24 cellular contexts compared by ENCODE assay signal in genomic region chr9:111873901-111874300, GRCh38. TPM values are rescaled to one million over a fixed set of nuclear protein-coding genes. Genes with fewer than 3 reads are reported as not detected.
A peak's percentile ranks its signal among the peaks of the same experiment; 100 is the strongest.
DNase-seq lines count a peak whose midpoint lies in the region; ATAC-seq, FAIRE-seq and TF ChIP-seq lines count a peak whose summit lies in the region.
"Had no signal": no experiment of that assay in that cellular context is flagged by ENCODE, and none has a peak within 500 bp of the region (broad histone marks: within the 10 kb centered on the region; RNA-seq: fewer than 3 reads in every experiment).

No MANE protein-coding gene starts in this region.

- no peak overlapping the region for H3K27ac ChIP-seq in GM23338 (ENCODE audit: low read depth)
- peak overlapping the region; percentile 59 for H3K27ac ChIP-seq in RWPE2 (ENCODE audit: poor library complexity, severe bottlenecking)
- peak overlapping the region; percentile 72 to 78 for H3K27ac ChIP-seq in esophagus (ENCODE audit: low read depth in 2 of 2, low read length in 1 of 2)
- peak overlapping the region; percentile 64 for H3K27ac ChIP-seq in keratinocyte (ENCODE audit: control insufficient read depth, insufficient read depth, low read length)
- H3K27ac ChIP-seq: BLaER1 had no signal

- H3K27me3 ChIP-seq in GM23338 (ENCODE audit: insufficient read depth) (no peaks in the 10 kb centered on the region), RWPE2 (ENCODE audit: insufficient read depth, poor library complexity, severe bottlenecking) (no peaks in the 10 kb centered on the region), esophagus (ENCODE audit: control insufficient read depth in 1 of 2, insufficient read depth in 2 of 2, low read length in 2 of 2) (no peaks in the 10 kb centered on the region), keratinocyte (ENCODE audit: control insufficient read depth, extremely low read depth, insufficient read depth, low read length) (no peaks in the 10 kb centered on the region)
- H3K27me3 ChIP-seq: BLaER1 had no signal

- ATAC-seq in GM23338 (no peak), RWPE2 (ENCODE audit: low read depth) (no peak)
- ATAC-seq: GM12878, HCT116, PC-3, SK-N-SH treated with all-trans-retinoic acid at 6 μM for 48 hours had no signal

- H3K4me1 ChIP-seq in GM23338 (ENCODE audit: insufficient read depth) (peaks cover 22% of the 10 kb centered on the region), RWPE2 (ENCODE audit: insufficient read depth, poor library complexity, severe bottlenecking) (peaks cover 24% of the 10 kb centered on the region), esophagus (ENCODE audit: control insufficient read depth in 2 of 2, insufficient read depth in 2 of 2, low read length in 1 of 2) (no peaks in the 10 kb centered on the region), keratinocyte (ENCODE audit: control insufficient read depth, extremely low read depth, insufficient read depth, low read length) (peaks cover 34% of the 10 kb centered on the region)

- CTCF ChIA-PET in activated CD4-positive, alpha-beta memory T cell treated with anti-CD3 and anti-CD28 coated beads, Interleukin-2, amount 10 ng/mL, durations not matched to agents 7 days and 5 days (lab: Charles Lee) = no interaction called here

- no peak overlapping the region for H3K4me3 ChIP-seq in GM23338
- H3K4me3 ChIP-seq in RWPE2 (ENCODE audit: severe bottlenecking) = no peak overlapping the region
- no peak overlapping the region for H3K4me3 ChIP-seq in esophagus (ENCODE audit: low read depth in 1 of 2, low read length in 2 of 2)
- no peak overlapping the region for H3K4me3 ChIP-seq in keratinocyte (ENCODE audit: control insufficient read depth in 2 of 3, extremely low read depth in 1 of 3, insufficient read depth in 2 of 3, low read depth in 1 of 3, low read length in 3 of 3)
- H3K4me3 ChIP-seq: BLaER1, GM12878 had no signal

- no peak for TF ChIP-seq CTCF in GM23338 (conservative IDR thresholded peaks at IDR 0.05; ENCODE audit: low read depth in 2 of 2)
- TF ChIP-seq CTCF in RWPE2 (IDR thresholded peaks at IDR 0.05; ENCODE audit: poor library complexity, severe bottlenecking) = no peak
- TF ChIP-seq CTCF in keratinocyte (optimal IDR thresholded peaks at IDR 0.05 in 1 of 3, IDR thresholded peaks at IDR 0.05 in 1 of 3, conservative IDR thresholded peaks at IDR 0.05 in 1 of 3; ENCODE audit: extremely low read depth in 1 of 3, insufficient read depth in 2 of 3, low read length in 3 of 3) = no peak

- no peaks in the 10 kb centered on the region for H3K9me1 ChIP-seq in keratinocyte (ENCODE audit: control insufficient read depth, extremely low read depth, insufficient read depth, low read length)

- H3K36me3 Mint-ChIP-seq in GM23338 (ENCODE audit: low read depth) = no peaks in the 10 kb centered on the region
- no peaks in the 10 kb centered on the region for H3K36me3 Mint-ChIP-seq in activated CD4-positive, alpha-beta memory T cell treated with anti-CD3 and anti-CD28 coated beads, Interleukin-2, amount 10 ng/mL, durations not matched to agents 7 days and 5 days (ENCODE audit: low read depth)

- H2AFZ ChIP-seq in GM23338 = 0 out of 2 replicates have a peak overlapping the region, but pooled peaks have one; percentile 56
- no peak overlapping the region for H2AFZ ChIP-seq in keratinocyte (ENCODE audit: control insufficient read depth, low read length)

- H3K9me3 ChIP-seq in RWPE2 (ENCODE audit: severe bottlenecking) (no peaks in the 10 kb centered on the region), esophagus (ENCODE audit: control insufficient read depth in 2 of 2, insufficient read depth in 1 of 2, low read depth in 1 of 2, low read length in 1 of 2) (no peaks in the 10 kb centered on the region), keratinocyte (ENCODE audit: control insufficient read depth, low read depth, low read length) (no peaks in the 10 kb centered on the region)
- H3K9me3 ChIP-seq: BLaER1 had no signal

- no peak overlapping the region for H3K27ac Mint-ChIP-seq in GM23338
- H3K27ac Mint-ChIP-seq in activated CD4-positive, alpha-beta memory T cell treated with anti-CD3 and anti-CD28 coated beads, Interleukin-2, amount 10 ng/mL, durations not matched to agents 7 days and 5 days = no peak overlapping the region
- H3K27ac Mint-ChIP-seq: CD4-positive, alpha-beta T cell had no signal

- H4K20me1 ChIP-seq in GM23338 (replicated peaks; ENCODE audit: insufficient read depth) (no peaks in the 10 kb centered on the region), keratinocyte (ENCODE audit: control insufficient read depth, extremely low read depth, insufficient read depth, low read length) (no peaks in the 10 kb centered on the region)
- H4K20me1 ChIP-seq: BLaER1 had no signal

- H3K27me3 Mint-ChIP-seq in GM23338 (ENCODE audit: insufficient read depth, low read depth, poor library complexity) = peaks cover 5% of the 10 kb centered on the region
- H3K27me3 Mint-ChIP-seq in activated CD4-positive, alpha-beta memory T cell treated with anti-CD3 and anti-CD28 coated beads, Interleukin-2, amount 10 ng/mL, durations not matched to agents 7 days and 5 days = peaks cover 14% of the 10 kb centered on the region
- H3K27me3 Mint-ChIP-seq: CD4-positive, alpha-beta T cell; IgD-negative memory B cell had no signal

- H3K36me3 ChIP-seq in GM23338 (ENCODE audit: insufficient read depth) (no peaks in the 10 kb centered on the region), RWPE2 (ENCODE audit: low read depth) (no peaks in the 10 kb centered on the region), esophagus (ENCODE audit: control insufficient read depth in 2 of 2, insufficient read depth in 2 of 2, low read length in 1 of 2) (no peaks in the 10 kb centered on the region), keratinocyte (ENCODE audit: control insufficient read depth in 2 of 2, extremely low read depth in 1 of 2, insufficient read depth in 2 of 2, low read length in 2 of 2) (no peaks in the 10 kb centered on the region)
- H3K36me3 ChIP-seq: BLaER1 had no signal

- H3K4me2 ChIP-seq in GM23338 = no peak overlapping the region
- H3K4me2 ChIP-seq in keratinocyte (ENCODE audit: control insufficient read depth, extremely low read depth, insufficient read depth, low read depth, low read length) = no peak overlapping the region
- H3K4me2 ChIP-seq: BLaER1 had no signal

- POLR2A ChIA-PET in activated CD4-positive, alpha-beta memory T cell treated with anti-CD3 and anti-CD28 coated beads, Interleukin-2, amount 10 ng/mL, durations not matched to agents 7 days and 5 days (lab: Charles Lee) = no interaction called here

- no peaks in the 10 kb centered on the region for H3F3A ChIP-seq in GM23338 (replicated peaks; ENCODE audit: low read depth)

- dilution Hi-C loops in keratinocyte (cut with MboI; ENCODE audit: extremely low pct_ligation_motif_present, low sequenced_read_pairs) = no loop called here

- H3K9me3 Mint-ChIP-seq in GM23338 = no peaks in the 10 kb centered on the region
- H3K9me3 Mint-ChIP-seq in activated CD4-positive, alpha-beta memory T cell treated with anti-CD3 and anti-CD28 coated beads, Interleukin-2, amount 10 ng/mL, durations not matched to agents 7 days and 5 days = no peaks in the 10 kb centered on the region
- H3K9me3 Mint-ChIP-seq: CD4-positive, alpha-beta T cell; IgD-negative memory B cell had no signal

- H3K4me3 Mint-ChIP-seq in GM23338 = no peak overlapping the region
- H3K4me3 Mint-ChIP-seq in activated CD4-positive, alpha-beta memory T cell treated with anti-CD3 and anti-CD28 coated beads, Interleukin-2, amount 10 ng/mL, durations not matched to agents 7 days and 5 days = no peak overlapping the region
- H3K4me3 Mint-ChIP-seq: CD4-positive, alpha-beta T cell; IgD-negative memory B cell had no signal

- peaks cover 26% of the 10 kb centered on the region for H3K4me1 Mint-ChIP-seq in GM23338
- peaks cover 7% of the 10 kb centered on the region for H3K4me1 Mint-ChIP-seq in activated CD4-positive, alpha-beta memory T cell treated with anti-CD3 and anti-CD28 coated beads, Interleukin-2, amount 10 ng/mL, durations not matched to agents 7 days and 5 days

- WGBS in esophagus, 2 donors = 60 to 61% methylated on average over 6 of the region's 6 CpGs

- no peak for FAIRE-seq in keratinocyte (lab: Jason Lieb, UNC)
- FAIRE-seq: GM12878 had no signal

- DNase-seq in GM23338 (ENCODE audit: low spot score) = no peak
- no peak for DNase-seq in RWPE2 (ENCODE audit: low spot score)
- no peak for DNase-seq in keratinocyte (ENCODE audit: low read depth, low spot score)
- no peak for DNase-seq in stimulated activated naive CD4-positive, alpha-beta T cell treated with Interleukin-2 at 50 U/mL for 16 hours (lab: John Stamatoyannopoulos, UW)
- no peak for DNase-seq in mucosa of gallbladder (ENCODE audit: low spot score)
- no peak for DNase-seq in activated CD4-positive, alpha-beta memory T cell treated with anti-CD3 and anti-CD28 coated beads, Interleukin-2, amount 10 ng/mL, durations not matched to agents 7 days and 5 days
- DNase-seq: CD4-positive, alpha-beta T cell; COR-L47; DMS79 treated with DMSO at 0.1 percent for 48 hours; GOT3; Karpas-422; NCI-H1694; NCI-H2081 treated with DMSO at 0.1 percent for 48 hours; NCI-H2171 treated with DMSO at 0.1 percent for 48 hours; NCI-H524 treated with DMSO at 0.1 percent for 48 hours; PC-3; RPMI8226; SIG-M5 had no signal

- no peaks in the 10 kb centered on the region for H3K79me2 ChIP-seq in GM23338 (replicated peaks; ENCODE audit: insufficient read depth)
- H3K79me2 ChIP-seq in keratinocyte (ENCODE audit: control insufficient read depth, insufficient read depth, low read length) = no peaks in the 10 kb centered on the region

- H3K9ac ChIP-seq in keratinocyte (ENCODE audit: control insufficient read depth, extremely low read depth, insufficient read depth, low read length) = no peak overlapping the region
- H3K9ac ChIP-seq: BLaER1 had no signal

- peaks cover 12% of the 10 kb centered on the region for H3K9me2 ChIP-seq in GM23338 (ENCODE audit: insufficient read depth)

RNA-seq across cellular contexts. Expression of gene UGCG, which starts 22.7 kb away (rescaled TPM):
- 44.9 and 48.1 TPM in 2 replicates for total RNA-seq in GM23338 (2014; rRNA removed; shearing (Covaris generic))
- polyA plus RNA-seq in GM23338 (2016; fragmentation: Nextera tagmentation; extraction: Ambion mirVana) (27.8 and 30.4 TPM in 2 replicates), esophagus (10 to 100 TPM; 26.7 to 37.7 TPM), keratinocyte (29.0 to 49.8 TPM (median 30.1 TPM) in 3 replicates)
- polyA plus RNA-seq in keratinocyte (2011; ENCODE audit: low read depth) = 145 TPM
- polyA plus RNA-seq in keratinocyte (2011; cell fraction: cytosol; rRNA removed) = 13.4 and 26.8 TPM in 2 replicates
- polyA plus RNA-seq in keratinocyte (2011; cell fraction: nucleus; rRNA removed) = 33.9 and 53.9 TPM in 2 replicates
- polyA plus RNA-seq in keratinocyte (2012; ENCODE audit: low replicate concordance) = 21.3 and 63.4 TPM in 2 replicates
- 11.8 to 40.9 TPM (median 19.6 TPM) in 3 replicates for polyA minus RNA-seq in keratinocyte
- polyA minus RNA-seq in keratinocyte (2011; cell fraction: cytosol; rRNA and poly(A)+ RNA removed) = 46.6 TPM
- polyA minus RNA-seq in keratinocyte (2011; cell fraction: nucleus; rRNA and poly(A)+ RNA removed) = 46.6 and 79.5 TPM in 2 replicates
- total RNA-seq in mucosa of gallbladder = 44.6 TPM
- total RNA-seq in activated CD4-positive, alpha-beta memory T cell treated with anti-CD3 and anti-CD28 coated beads, Interleukin-2, amount 10 ng/mL, durations not matched to agents 7 days and 5 days = 10 to 100 TPM; 20.9 to 21.4 TPM
